Comparison of ENCODE assay signal across 9 cellular contexts in genomic region chr17:50037321-50038107, GRCh38. TPM values are rescaled to one million over a fixed set of nuclear protein-coding genes. Genes with fewer than 3 reads are reported as not detected.
DNase-seq lines count a peak whose midpoint lies in the region; TF ChIP-seq lines count a peak whose summit lies in the region.
"Had no signal": no experiment of that assay in that cellular context is flagged by ENCODE, and none has a peak within 500 bp of the region (broad histone marks: within the 10 kb centered on the region; RNA-seq: fewer than 3 reads in every experiment).

No MANE protein-coding gene starts in this region.

- H3K4me3 ChIP-seq in ascending aorta (no peak overlapping the region), hepatocyte (no peak overlapping the region), skeletal muscle satellite cell (ENCODE audit: low read length) (peak overlapping the region; percentile 36)

- peak overlapping the region; percentile 73 to 87 for H3K27ac ChIP-seq in ascending aorta
- H3K27ac ChIP-seq in hepatocyte = peak overlapping the region; percentile 9

- no peaks in the 10 kb centered on the region for H3K79me2 ChIP-seq in hepatocyte

- TF ChIP-seq CTCF in ascending aorta (IDR thresholded peaks at IDR 0.05) (no peak), hepatocyte (IDR thresholded peaks at IDR 0.05; ENCODE audit: poor library complexity) (no peak)

- intact Hi-C loops in ascending aorta (cut with DNase I) = no loop called here

- H2AFZ ChIP-seq in hepatocyte = no peak overlapping the region

- peak overlapping the region; percentile 59 for H3K9ac ChIP-seq in skeletal muscle satellite cell (ENCODE audit: low read depth, low read length)

- no peaks in the 10 kb centered on the region for H4K20me1 ChIP-seq in hepatocyte (ENCODE audit: insufficient read depth, poor library complexity, severe bottlenecking)

- H3K9me3 ChIP-seq in ascending aorta (no peaks in the 10 kb centered on the region), hepatocyte (ENCODE audit: low read depth) (no peaks in the 10 kb centered on the region), skeletal muscle satellite cell (replicated peaks; ENCODE audit: low read length) (no peaks in the 10 kb centered on the region)

- H3K9me2 ChIP-seq in hepatocyte (replicated peaks; ENCODE audit: insufficient read depth) = no peaks in the 10 kb centered on the region

- H3K36me3 ChIP-seq in ascending aorta (no peaks in the 10 kb centered on the region), hepatocyte (replicated peaks; ENCODE audit: insufficient read depth, low read depth) (no peaks in the 10 kb centered on the region), skeletal muscle satellite cell (ENCODE audit: insufficient read depth, low read length) (no peaks in the 10 kb centered on the region)

- H3K4me2 ChIP-seq in hepatocyte (peak overlapping the region; percentile 25), skeletal muscle satellite cell (ENCODE audit: low read length) (peak overlapping the region; percentile 66)

- H3K27me3 ChIP-seq in ascending aorta (no peaks in the 10 kb centered on the region), hepatocyte (no peaks in the 10 kb centered on the region), skeletal muscle satellite cell (ENCODE audit: control insufficient read depth, insufficient read depth, low read length) (no peaks in the 10 kb centered on the region)

- WGBS in hepatocyte (ENCODE audit: low lambda C conversion rate, missing lambda C conversion rate) = 81% methylated on average over 10 of the region's 14 CpGs

- H3K4me1 ChIP-seq in ascending aorta (peaks cover 5 to 32% of the 10 kb centered on the region in 2 donors), hepatocyte (ENCODE audit: insufficient read depth) (peaks cover 36% of the 10 kb centered on the region), skeletal muscle satellite cell (ENCODE audit: control insufficient read depth, insufficient read depth, low read length) (peaks cover 50% of the 10 kb centered on the region)

- DNase-seq in HCEC 1CT = peak; percentile 93
- DNase-seq in ascending aorta (ENCODE audit: low spot score in 2 of 2) = peak; percentile 39 to 87
- peak; percentile 40 for DNase-seq in hepatocyte (ENCODE audit: low spot score)
- no peak for DNase-seq in GM19238 (ENCODE audit: insufficient read length, low spot score)
- DNase-seq in T-helper 2 cell = no peak
- DNase-seq in stimulated activated CD4-positive, alpha-beta T cell treated with anti-CD3 and anti-CD28 coated beads, Interleukin-4, amount 100 ng/mL, for 24 hours = no peak
- no peak for DNase-seq in NCI-H748 treated with DMSO at 0.1 percent for 48 hours (lab: John Stamatoyannopoulos, UW)
- DNase-seq: activated CD8-positive, alpha-beta T cell treated with anti-CD3 and anti-CD28 coated beads, Interleukin-2, amount 10 ng/mL, durations not matched to agents 7 days and 5 days had no signal

RNA-seq across cellular contexts. Expression of gene ITGA3, which starts 18.4 kb away (rescaled TPM):
- total RNA-seq in ascending aorta = 222 TPM
- total RNA-seq in hepatocyte = 26.3 and 28.5 TPM in 2 replicates
- 32.8 and 43.4 TPM in 2 replicates for polyA plus RNA-seq in hepatocyte
- 105 and 121 TPM in 2 replicates for total RNA-seq in skeletal muscle satellite cell (2012; rRNA removed)

RNA-seq across cellular contexts. Expression of gene DLX3, which starts 42.5 kb away (rescaled TPM):
- total RNA-seq in ascending aorta = 1.6 TPM
- 0.37 and 0.88 TPM in 2 replicates for total RNA-seq in hepatocyte
- 0.55 and 1.1 TPM in 2 replicates for polyA plus RNA-seq in hepatocyte
- total RNA-seq in skeletal muscle satellite cell (2012; rRNA removed) = under 0.01 TPM in 1 of 2 replicates, not detected in the other
- total RNA-seq: activated CD8-positive, alpha-beta T cell treated with anti-CD3 and anti-CD28 coated beads, Interleukin-2, amount 10 ng/mL, durations not matched to agents 7 days and 5 days had no signal

RNA-seq across cellular contexts. Expression of gene PDK2, which starts 57.6 kb away (rescaled TPM):
- 73.5 TPM for total RNA-seq in ascending aorta
- total RNA-seq in hepatocyte = 35.5 and 42.7 TPM in 2 replicates
- 55.8 and 56.9 TPM in 2 replicates for polyA plus RNA-seq in hepatocyte
- 12.9 and 17.0 TPM in 2 replicates for total RNA-seq in skeletal muscle satellite cell (2012; rRNA removed)

Comparison
In these comparisons a context has a peak if more than half of its experiments do, and no peak if none do; other contexts are left out.
1. DNase-seq: peak in HCEC 1CT (single experiment), ascending aorta (2 of 2) and hepatocyte (single experiment); none in GM19238 (single experiment), T-helper 2 cell (0 of 5), stimulated activated CD4-positive, alpha-beta T cell treated with anti-CD3 and anti-CD28 coated beads, Interleukin-4, amount 100 ng/mL, for 24 hours (single experiment) and NCI-H748 treated with DMSO at 0.1 percent for 48 hours (single experiment).